1 cellular context compared by ENCODE assay signal in genomic region chr5:137808503-137809135, GRCh38.
TF ChIP-seq lines count a peak whose summit lies in the region.

No MANE protein-coding gene starts in this region.

TF ChIP-seq in K562, 482 proteins besides CTCF, POLR2A, EP300 and RAD21:
- TF ChIP-seq PCBP2 (IDR thresholded peaks at IDR 0.05; ENCODE audit: low read depth, low read length, poor library complexity, severe bottlenecking) (no peak), CBFA2T2 (conservative IDR thresholded peaks at IDR 0.05) (peak; percentile 55), FOSL1 (tag; conservative IDR thresholded peaks at IDR 0.05) (peak; percentile 67), TFAM (CRISPR knock-in tag; conservative IDR thresholded peaks at IDR 0.05) (no peak), ZBTB12 (CRISPR knock-in tag; IDR thresholded peaks at IDR 0.05) (no peak), CBFA2T3 (IDR thresholded peaks at IDR 0.05) (peak; percentile 74)
TF ChIP-seq in K562: peak in this region for 3.
